15 cellular contexts compared by ENCODE assay signal in genomic region chr4:143225167-143225566, GRCh38.
"Had no signal": no experiment of that assay in that cellular context is flagged by ENCODE, and none has a peak within 500 bp of the region (broad histone marks: within the 10 kb centered on the region; RNA-seq: fewer than 3 reads in every experiment).

No MANE protein-coding gene starts in this region.

- H3K4me1 ChIP-seq: prostate gland had no signal

- H3K4me3 ChIP-seq: lung, prostate gland, stomach had no signal

- H3K36me3 ChIP-seq: prostate gland had no signal

- DNase-seq: activated CD4-positive, alpha-beta T cell treated with anti-CD3 and anti-CD28 coated beads, Interleukin-2, amount 50 U/mL, for 4 hours; activated CD4-positive, CD25-positive, alpha-beta regulatory T cell; activated CD8-positive, alpha-beta memory T cell treated with anti-CD3 and anti-CD28 coated beads, Interleukin-2, amount 10 ng/mL, durations not matched to agents 7 days and 5 days; activated effector memory CD4-positive, alpha-beta T cell treated with Interleukin-2 at 50 U/mL for 16 hours; activated T-cell treated with anti-CD3 and anti-CD28 coated beads, Interleukin-2, amount 50 U/mL, for 24 hours; cerebellar nuclear complex; effector memory CD8-positive, alpha-beta T cell; hippocampal formation; kidney glomerular epithelial cell; occipital lobe; stimulated activated CD4-positive, alpha-beta T cell treated with anti-CD3 and anti-CD28 coated beads, Interleukin-4, amount 100 ng/mL, for 24 hours; stomach had no signal

- H3K27me3 ChIP-seq: stomach had no signal

- H3K9me3 ChIP-seq: prostate gland, stomach had no signal

- ATAC-seq: activated CD8-positive, alpha-beta memory T cell treated with anti-CD3 and anti-CD28 coated beads, Interleukin-2, amount 10 ng/mL, durations not matched to agents 7 days and 5 days; effector memory CD8-positive, alpha-beta T cell; natural killer cell treated with Interleukin-12 subunit alpha and Interleukin-12 subunit beta and Interleukin-15 and Interleukin-18, amount 100 ng/mL, for 72 hours had no signal

- H3K27ac ChIP-seq: prostate gland, stomach had no signal
